ENCODE assay signal across 14 cellular contexts in genomic region chr5:149488645-149489306, GRCh38.
DNase-seq lines count a peak whose midpoint lies in the region; ATAC-seq, FAIRE-seq and TF ChIP-seq lines count a peak whose summit lies in the region.
"Had no signal": no experiment of that assay in that cellular context is flagged by ENCODE, and none has a peak within 500 bp of the region (broad histone marks: within the 10 kb centered on the region; RNA-seq: fewer than 3 reads in every experiment).

No MANE protein-coding gene starts in this region.

- no peak overlapping the region for H2BK120ac ChIP-seq in mesenchymal stem cell (ENCODE audit: low read depth, low read length)

- H4K20me1 ChIP-seq in HepG2 (ENCODE audit: insufficient read depth, low read length), result no peaks in the 10 kb centered on the region

- TF ChIP-seq EP300 in HepG2 (IDR thresholded peaks at IDR 0.05; ENCODE audit: low read depth in 2 of 2, low read length in 2 of 2) (no peak), HepG2 (CRISPR knock-in tag; IDR thresholded peaks at IDR 0.05; ENCODE audit: borderline replicate concordance) (no peak)

- FAIRE-seq in HepG2 (lab: Jason Lieb, UNC), result no peak

- no peaks in the 10 kb centered on the region for H3K27me3 ChIP-seq in HepG2 (ENCODE audit: control insufficient read depth in 1 of 2, insufficient read depth in 2 of 2, low read length in 2 of 2)
- H3K27me3 ChIP-seq in right lobe of liver, result no peaks in the 10 kb centered on the region
- H3K27me3 ChIP-seq in mesenchymal stem cell (ENCODE audit: control insufficient read depth in 1 of 2, insufficient read depth in 1 of 2, low read length in 2 of 2), result no peaks in the 10 kb centered on the region
- H3K27me3 ChIP-seq: BLaER1 treated with 17β-estradiol and CSF1 and Interleukin-3, amounts not matched to agents 10 nM and 100 nM; cardiac muscle cell; thyroid gland had no signal

- CTCF ChIA-PET in HepG2 (lab: Yijun Ruan, JAX; ENCODE audit: low intra/inter-chr PET ratio, low total read pairs), result no interaction called here

- no TSS peak for BruUV-seq in HepG2 (replicated peaks; lab: Mats Ljungman, UMichigan)

- no peak overlapping the region for H3K9ac ChIP-seq in HepG2 (ENCODE audit: insufficient read depth, low read depth, low read length)
- H3K9ac ChIP-seq in mesenchymal stem cell (ENCODE audit: low read length), result peak overlapping the region; percentile 66
- H3K9ac ChIP-seq: BLaER1 treated with 17β-estradiol and CSF1 and Interleukin-3, amounts not matched to agents 10 nM and 100 nM; parathyroid adenoma had no signal

- no peak overlapping the region for H2BK15ac ChIP-seq in mesenchymal stem cell (ENCODE audit: low read depth, poor library complexity, severe bottlenecking)

- H3K36me3 Mint-ChIP-seq in brain, result no peaks in the 10 kb centered on the region

- no peaks in the 10 kb centered on the region for H3K36me3 ChIP-seq in HepG2 (replicated peaks in 1 of 2; ENCODE audit: control insufficient read depth in 1 of 2, insufficient read depth in 2 of 2, low read length in 2 of 2)
- peaks cover 0 to 1% (median 0%) of the 10 kb centered on the region in 4 donors for H3K36me3 ChIP-seq in right lobe of liver
- H3K36me3 ChIP-seq in mesenchymal stem cell (ENCODE audit: control insufficient read depth in 1 of 2, insufficient read depth in 2 of 2, low read depth in 1 of 2, low read length in 2 of 2), result peaks cover 3 to 17% of the 10 kb centered on the region in 2 experiments
- H3K36me3 ChIP-seq: thyroid gland had no signal

- no peaks in the 10 kb centered on the region for H3K79me2 ChIP-seq in HepG2 (ENCODE audit: insufficient read depth, low read length)
- H3K79me2 ChIP-seq: parathyroid adenoma had no signal

- peaks cover 54% of the 10 kb centered on the region for H3K4me1 Mint-ChIP-seq in brain

- peaks cover 1% of the 10 kb centered on the region for H3K79me1 ChIP-seq in mesenchymal stem cell (replicated peaks; ENCODE audit: low read length, poor library complexity, severe bottlenecking)

- no peak overlapping the region for H3K4me2 ChIP-seq in HepG2 (ENCODE audit: low read depth, low read length)
- H3K4me2 ChIP-seq in mesenchymal stem cell (ENCODE audit: low read length, poor library complexity, severe bottlenecking), result no peak overlapping the region
- H3K4me2 ChIP-seq: BLaER1 treated with 17β-estradiol and CSF1 and Interleukin-3, amounts not matched to agents 10 nM and 100 nM; GM23338 had no signal

- DNase-seq in HepG2 (ENCODE audit: low spot score), result no peak
- DNase-seq in right lobe of liver, result no peak
- peak; percentile 53 for DNase-seq in mesenchymal stem cell
- no peak for DNase-seq in EL
- DNase-seq in iPS-NIHi11 (ENCODE audit: low spot score), result no peak
- no peak for DNase-seq in NCI-H446 treated with DMSO at 0.1 percent for 48 hours (lab: John Stamatoyannopoulos, UW)
- no peak for DNase-seq in T-helper 2 cell
- DNase-seq: NCI-H1930 had no signal

- H3K4me3 ChIP-seq in HepG2 (replicated peaks in 1 of 3; ENCODE audit: insufficient read depth in 1 of 3, low read depth in 2 of 3, low read length in 3 of 3) (no peak overlapping the region), right lobe of liver (no peak overlapping the region), mesenchymal stem cell (ENCODE audit: insufficient read depth in 1 of 2, low read depth in 1 of 2, low read length in 2 of 2) (no peak overlapping the region)
- H3K4me3 ChIP-seq: BLaER1 treated with 17β-estradiol and CSF1 and Interleukin-3, amounts not matched to agents 10 nM and 100 nM; cardiac muscle cell; GM23338; thyroid gland had no signal

- in situ Hi-C loops in HepG2 (cut with HindIII; ENCODE audit: extremely low pct_ligation_motif_present, low pct_unique_long_range_greater_than_20kb), result no loop called here

- H3K4ac ChIP-seq in mesenchymal stem cell (ENCODE audit: low read depth in 1 of 2, low read length in 2 of 2), result no peak overlapping the region

- H4K8ac ChIP-seq in mesenchymal stem cell (ENCODE audit: low read length), result peak overlapping the region; percentile 49

- H2BK12ac ChIP-seq in mesenchymal stem cell (ENCODE audit: low read length in 2 of 2), result no peak overlapping the region

- H3K14ac ChIP-seq in mesenchymal stem cell (ENCODE audit: low read length in 2 of 2), result no peak overlapping the region

- TF ChIP-seq POLR2A in HepG2 (IDR thresholded peaks at IDR 0.05; ENCODE audit: insufficient read depth in 1 of 2, low read depth in 2 of 2, low read length in 2 of 2) (no peak), right lobe of liver (IDR thresholded peaks at IDR 0.05) (no peak)

- no peaks in the 10 kb centered on the region for H3K27me3 Mint-ChIP-seq in brain

- no peak for TF ChIP-seq RAD21 in HepG2 (CRISPR knock-in tag; IDR thresholded peaks at IDR 0.05)

- H3K27ac ChIP-seq in HepG2 (ENCODE audit: extremely low read length, insufficient read depth, low read length) (no peak overlapping the region), right lobe of liver (no peak overlapping the region), mesenchymal stem cell (ENCODE audit: low read length, poor library complexity, severe bottlenecking) (peak overlapping the region; percentile 22)
- H3K27ac ChIP-seq: BLaER1 treated with 17β-estradiol and CSF1 and Interleukin-3, amounts not matched to agents 10 nM and 100 nM; cardiac muscle cell; parathyroid adenoma; thyroid gland had no signal

- ATAC-seq in HepG2 (no peak), right lobe of liver (no peak)
- ATAC-seq: GM23338 had no signal

- H2BK5ac ChIP-seq in mesenchymal stem cell (ENCODE audit: low read depth, low read length, poor library complexity, severe bottlenecking), result no peak overlapping the region

- H2AK5ac ChIP-seq in mesenchymal stem cell (ENCODE audit: low read length, severe bottlenecking), result no peak overlapping the region

- TF ChIP-seq CTCF in HepG2 (CRISPR knock-in tag; IDR thresholded peaks at IDR 0.05), result no peak
- no peak for TF ChIP-seq CTCF in right lobe of liver (IDR thresholded peaks at IDR 0.05)
- TF ChIP-seq CTCF in brain (conservative IDR thresholded peaks at IDR 0.05), result no peak

- H3K27ac Mint-ChIP-seq in brain, result peak overlapping the region in 4 of 5 experiments; percentile 6 to 87 (median 72)
- H3K27ac Mint-ChIP-seq: GM23338 had no signal

- WGBS in HepG2 (ENCODE audit: low lambda C conversion rate), result 98% methylated on average over 19 of the region's 19 CpGs
- WGBS in right lobe of liver (ENCODE audit: insufficient coverage, low coverage, low lambda C conversion rate, missing lambda C conversion rate), result 76% methylated on average over 11 of the region's 19 CpGs
- 93% methylated on average over 18 of the region's 19 CpGs for WGBS in mesenchymal stem cell

- H3K9me3 ChIP-seq in HepG2 (ENCODE audit: low read length), result no peaks in the 10 kb centered on the region
- no peaks in the 10 kb centered on the region for H3K9me3 ChIP-seq in right lobe of liver
- H3K9me3 ChIP-seq in mesenchymal stem cell (ENCODE audit: control insufficient read depth, low read length), result no peaks in the 10 kb centered on the region
- H3K9me3 ChIP-seq: BLaER1 treated with 17β-estradiol and CSF1 and Interleukin-3, amounts not matched to agents 10 nM and 100 nM; thyroid gland had no signal

- H3K4me1 ChIP-seq in HepG2 (ENCODE audit: insufficient read depth, low read length), result peaks cover 47% of the 10 kb centered on the region
- peaks cover 0 to 5% (median 0%) of the 10 kb centered on the region in 4 donors for H3K4me1 ChIP-seq in right lobe of liver
- peaks cover 8% of the 10 kb centered on the region for H3K4me1 ChIP-seq in mesenchymal stem cell (ENCODE audit: control insufficient read depth, insufficient read depth, low read depth, low read length)

- H3K4me3 Mint-ChIP-seq in brain, result no peak overlapping the region
- H3K4me3 Mint-ChIP-seq: GM23338 had no signal

- POLR2A ChIA-PET in HepG2 (lab: Yijun Ruan, JAX), result no interaction called here

- H2AFZ ChIP-seq in HepG2 (ENCODE audit: low read length), result no peak overlapping the region
- no peak overlapping the region for H2AFZ ChIP-seq in mesenchymal stem cell (ENCODE audit: low read depth, low read length)
- H2AFZ ChIP-seq: GM23338, parathyroid adenoma had no signal

- H4K91ac ChIP-seq in mesenchymal stem cell (ENCODE audit: low read length), result peak overlapping the region; percentile 15

- intact Hi-C loops in HepG2 (cut with micrococcal nuclease; ENCODE audit: unreplicated experiment), result no loop called here
- intact Hi-C loops in right lobe of liver (cut with DNase I), result no loop called here

- no peak overlapping the region for H3K23ac ChIP-seq in mesenchymal stem cell (ENCODE audit: low read length in 2 of 2)

- H3K18ac ChIP-seq in mesenchymal stem cell (ENCODE audit: low read depth in 1 of 2, low read length in 2 of 2), result no peak overlapping the region

- H3K9me3 Mint-ChIP-seq in brain, result no peaks in the 10 kb centered on the region
- H3K9me3 Mint-ChIP-seq: GM23338 had no signal

TF ChIP-seq in HepG2, 621 proteins besides CTCF, POLR2A, EP300 and RAD21:
- TF ChIP-seq FLYWCH1 (CRISPR knock-in tag; IDR thresholded peaks at IDR 0.05) (no peak), POLR2G (IDR thresholded peaks at IDR 0.05; ENCODE audit: low read depth, low read length) (0 out of 2 replicates have a peak, but pooled peaks have one; percentile 39)
